ENCODE assay signal across 8 cellular contexts in the genomic region with DNA sequence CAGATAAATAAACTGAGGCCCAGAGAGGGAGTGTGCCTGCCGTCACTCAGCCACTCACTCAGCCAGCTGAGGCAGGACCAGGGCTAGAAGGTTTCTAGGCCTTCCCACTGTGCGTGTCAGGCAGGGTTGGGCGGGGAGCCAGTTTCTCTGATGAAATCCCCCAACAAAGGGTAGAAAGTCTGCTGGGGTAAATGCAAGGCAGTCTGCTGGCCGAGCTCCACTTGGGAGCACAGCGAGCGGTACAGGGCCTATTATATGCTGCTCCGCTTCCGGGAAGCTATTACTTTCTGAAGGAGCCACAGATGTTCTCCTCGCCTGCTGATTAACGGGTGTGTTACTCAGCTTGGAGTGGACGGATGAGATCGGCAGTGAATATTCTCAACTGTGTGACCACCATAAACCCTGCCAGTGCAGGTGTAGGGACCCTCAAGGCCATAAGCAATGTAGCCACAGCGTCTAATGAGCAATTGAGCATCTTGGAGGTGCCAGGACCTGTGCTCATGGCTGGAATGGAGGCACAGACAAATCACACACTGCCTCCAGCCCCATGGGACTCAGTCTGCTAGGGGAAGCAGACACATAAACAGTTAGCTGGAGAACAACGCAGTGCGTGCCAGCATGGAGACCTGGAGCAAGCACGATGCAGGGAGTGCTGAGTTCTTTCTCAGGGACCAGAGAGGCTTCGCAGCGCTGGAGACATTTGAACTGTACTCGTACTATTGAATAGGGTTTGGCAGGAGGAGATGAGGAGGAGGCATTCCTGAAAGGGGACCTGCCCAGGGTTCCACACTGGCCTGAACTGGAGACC. TPM values are rescaled to one million over a fixed set of nuclear protein-coding genes. Genes with fewer than 3 reads are reported as not detected.
A peak's percentile ranks its signal among the peaks of the same experiment; 100 is the strongest.
DNase-seq lines count a peak whose midpoint lies in the region; ATAC-seq and TF ChIP-seq lines count a peak whose summit lies in the region.

No MANE protein-coding gene starts in this region.

- H3K4me3 ChIP-seq in fibroblast of lung (replicated peaks in 1 of 4; ENCODE audit: control extremely low read depth in 1 of 4, insufficient read depth in 1 of 4, low read depth in 3 of 4, low read length in 4 of 4) = peak overlapping the region in 1 of 4 experiments; percentile 21
- peak overlapping the region; percentile 21 for H3K4me3 ChIP-seq in osteoblast (ENCODE audit: insufficient read depth, low read length)

- TF ChIP-seq CTCF in fibroblast of lung (conservative IDR thresholded peaks at IDR 0.05 in 1 of 2, IDR thresholded peaks at IDR 0.05 in 1 of 2; ENCODE audit: low read depth in 1 of 2, low read length in 2 of 2) = no peak
- no peak for TF ChIP-seq CTCF in osteoblast (IDR thresholded peaks at IDR 0.05; ENCODE audit: extremely low read depth, low read depth, low read length)

- peaks cover 42% of the 10 kb centered on the region for H3K79me2 ChIP-seq in fibroblast of lung (ENCODE audit: control insufficient read depth, insufficient read depth, low read length)
- peaks cover 24% of the 10 kb centered on the region for H3K79me2 ChIP-seq in osteoblast (ENCODE audit: insufficient read depth, low read length)

- H3K9me3 ChIP-seq in fibroblast of lung (ENCODE audit: control insufficient read depth, insufficient read depth, low read depth, low read length) (no peaks in the 10 kb centered on the region), osteoblast (ENCODE audit: low read depth, low read length) (no peaks in the 10 kb centered on the region)

- H3K36me3 ChIP-seq in fibroblast of lung (ENCODE audit: control insufficient read depth, insufficient read depth, low read length) (no peaks in the 10 kb centered on the region), osteoblast (ENCODE audit: insufficient read depth, low read length) (no peaks in the 10 kb centered on the region)

- ATAC-seq in HG03139 (IDR thresholded peaks at IDR 0.05; ENCODE audit: unreplicated experiment) = no peak

- H2AFZ ChIP-seq in fibroblast of lung (ENCODE audit: low read length) = no peak overlapping the region
- peak overlapping the region; percentile 12 for H2AFZ ChIP-seq in osteoblast (ENCODE audit: low read length)

- H3K27ac ChIP-seq in fibroblast of lung (ENCODE audit: insufficient read depth, low read length) = peak overlapping the region; percentile 79
- peak overlapping the region; percentile 79 for H3K27ac ChIP-seq in osteoblast (ENCODE audit: low read depth, low read length)

- peak; percentile 87 for DNase-seq in DMS153 (lab: John Stamatoyannopoulos, UW)
- DNase-seq in NCI-H748 treated with DMSO at 0.1 percent for 48 hours (lab: John Stamatoyannopoulos, UW) = peak; percentile 58
- peak; percentile 97 to 99 for DNase-seq in fibroblast of lung (ENCODE audit: low read depth in 2 of 2)
- DNase-seq in osteoblast (ENCODE audit: insufficient read length, low spot score, missing footprints) = peak; percentile 97
- DNase-seq in NCI-H146 treated with DMSO at 0.1 percent for 48 hours (lab: John Stamatoyannopoulos, UW; ENCODE audit: unreplicated experiment) = no peak
- DNase-seq in RPMI8226 = no peak
- DNase-seq in Kasumi-1 (lab: John Stamatoyannopoulos, UW) = no peak

- H3K4me1 ChIP-seq in fibroblast of lung (ENCODE audit: control insufficient read depth, extremely low read depth, insufficient read depth, low read length) (peaks cover 48% of the 10 kb centered on the region), osteoblast (ENCODE audit: insufficient read depth, low read length) (peaks cover 41% of the 10 kb centered on the region)

- H3K9ac ChIP-seq in fibroblast of lung (ENCODE audit: insufficient read depth, low read length) = no peak overlapping the region

- H3K4me2 ChIP-seq in fibroblast of lung (ENCODE audit: extremely low read depth, insufficient read depth, low read length) (peak overlapping the region; percentile 73), osteoblast (ENCODE audit: insufficient read depth, low read length) (peak overlapping the region; percentile 65)

- no peaks in the 10 kb centered on the region for H4K20me1 ChIP-seq in fibroblast of lung (ENCODE audit: control insufficient read depth, extremely low read depth, insufficient read depth, low read length)
- H4K20me1 ChIP-seq in osteoblast (ENCODE audit: insufficient read depth, low read length) = no peaks in the 10 kb centered on the region

- no peaks in the 10 kb centered on the region for H3K27me3 ChIP-seq in fibroblast of lung (ENCODE audit: control insufficient read depth, insufficient read depth, low read length)
- no peaks in the 10 kb centered on the region for H3K27me3 ChIP-seq in osteoblast (ENCODE audit: insufficient read depth, low read length)

RNA-seq across cellular contexts. Expression of gene CORO2B, which starts 42.1 kb away (rescaled TPM):
- total RNA-seq in fibroblast of lung (15.7 and 25.3 TPM in 2 replicates), osteoblast (10.5 and 14.1 TPM in 2 replicates)
- polyA plus RNA-seq in fibroblast of lung = 17.5 and 70.2 TPM in 2 replicates
- polyA plus RNA-seq in fibroblast of lung (2012) = 22.1 and 70.4 TPM in 2 replicates
- polyA minus RNA-seq in fibroblast of lung (ENCODE audit: low replicate concordance) = 58.7 and 208 TPM in 2 replicates

Comparison
In these comparisons a context has a peak if more than half of its experiments do, and no peak if none do; other contexts are left out.
1. DNase-seq: peak in DMS153 (single experiment), NCI-H748 treated with DMSO at 0.1 percent for 48 hours (single experiment), fibroblast of lung (2 of 2) and osteoblast (single experiment); none in NCI-H146 treated with DMSO at 0.1 percent for 48 hours (single experiment), RPMI8226 (single experiment) and Kasumi-1 (0 of 2).